23 cellular contexts compared by ENCODE assay signal in the genomic region with DNA sequence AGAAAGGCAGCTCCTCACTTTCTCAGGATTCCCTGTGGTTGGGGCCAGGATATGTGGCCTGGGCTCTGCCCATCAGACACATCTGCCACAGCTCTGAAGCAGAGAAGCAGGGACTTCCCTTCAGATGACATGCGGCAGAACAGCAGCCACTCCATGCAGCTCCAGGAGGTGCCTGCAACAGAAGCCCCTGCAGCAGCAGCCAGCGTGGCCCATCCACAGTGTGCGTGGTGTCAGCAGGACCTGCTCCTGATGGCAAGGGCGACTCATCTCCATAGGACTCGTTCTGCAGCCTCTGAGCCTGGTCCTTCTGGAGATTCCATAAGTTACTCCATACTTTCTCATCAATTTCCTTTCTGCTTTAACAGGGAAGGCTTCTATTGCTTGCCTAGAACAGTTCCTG.
DNase-seq lines count a peak whose midpoint lies in the region; ATAC-seq lines count a peak whose summit lies in the region.
"Had no signal": no experiment of that assay in that cellular context is flagged by ENCODE, and none has a peak within 500 bp of the region (broad histone marks: within the 10 kb centered on the region; RNA-seq: fewer than 3 reads in every experiment).

No MANE protein-coding gene starts in this region.

- H3K4me1 ChIP-seq in neuronal stem cell (ENCODE audit: control insufficient read depth in 2 of 2, insufficient read depth in 1 of 2, low read depth in 1 of 2, low read length in 2 of 2) (no peaks in the 10 kb centered on the region), trophoblast cell (ENCODE audit: control insufficient read depth in 1 of 2, insufficient read depth in 2 of 2, low read length in 2 of 2) (peaks cover 4% of the 10 kb centered on the region in 2 experiments)
- H3K4me1 ChIP-seq: A549 had no signal

- H3K23ac ChIP-seq in neuronal stem cell (ENCODE audit: low read depth, low read length, poor library complexity) (no peak overlapping the region), trophoblast cell (ENCODE audit: low read length) (no peak overlapping the region)

- DNase-seq in DMS 273 (lab: John Stamatoyannopoulos, UW; ENCODE audit: unreplicated experiment) (peak; percentile 22), DMS 273 treated with DMSO at 0.1 percent for 48 hours (lab: John Stamatoyannopoulos, UW) (no peak), islet precursor cell (peak; percentile 84), neuronal stem cell (ENCODE audit: low spot score) (no peak), trophoblast cell (no peak), NCI-H82 treated with DMSO at 0.1 percent for 48 hours (lab: John Stamatoyannopoulos, UW; ENCODE audit: unreplicated experiment) (no peak), SHP77 (lab: John Stamatoyannopoulos, UW) (no peak)
- DNase-seq: AML-193; Caco-2; Calu3; CD4-positive, alpha-beta T cell; CD8-positive, alpha-beta T cell; DMS53; DMS79; DND-41; EL; GDM1 had no signal

- no peak overlapping the region for H2BK12ac ChIP-seq in neuronal stem cell (ENCODE audit: low read length)
- peak overlapping the region; percentile 51 for H2BK12ac ChIP-seq in trophoblast cell (ENCODE audit: low read length)

- no peak overlapping the region for H2BK120ac ChIP-seq in neuronal stem cell (ENCODE audit: low read depth, low read length)
- no peak overlapping the region for H2BK120ac ChIP-seq in trophoblast cell (ENCODE audit: insufficient read depth, low read length, poor library complexity)

- H4K91ac ChIP-seq in neuronal stem cell (ENCODE audit: low read depth, low read length, poor library complexity) (no peak overlapping the region), trophoblast cell (ENCODE audit: low read depth, low read length) (no peak overlapping the region)

- no peaks in the 10 kb centered on the region for H3K36me3 ChIP-seq in neuronal stem cell (replicated peaks in 1 of 2; ENCODE audit: control insufficient read depth in 2 of 2, insufficient read depth in 2 of 2, low read length in 2 of 2)
- no peaks in the 10 kb centered on the region for H3K36me3 ChIP-seq in trophoblast cell (ENCODE audit: control insufficient read depth in 1 of 2, insufficient read depth in 2 of 2, low read length in 2 of 2)
- H3K36me3 ChIP-seq: BLaER1 treated with 17β-estradiol and CSF1 and Interleukin-3, amounts not matched to agents 10 nM and 100 nM had no signal

- no CpG with 5 or more reads among the region's 5 CpGs for WGBS in neuronal stem cell (ENCODE audit: extremely low coverage in 2 of 2, insufficient read length in 2 of 2, insufficient replicate concordance in 1 of 2), 2 donors
- no CpG with 5 or more reads among the region's 5 CpGs for WGBS in trophoblast cell (ENCODE audit: extremely low coverage, insufficient coverage, insufficient read length)

- no peak overlapping the region for H3K27ac ChIP-seq in neuronal stem cell (replicated peaks; ENCODE audit: low read length)
- no peak overlapping the region for H3K27ac ChIP-seq in trophoblast cell (ENCODE audit: low read depth, low read length)
- H3K27ac ChIP-seq: 22Rv1; A549; BLaER1 treated with 17β-estradiol and CSF1 and Interleukin-3, amounts not matched to agents 10 nM and 100 nM; C4-2B had no signal

- H4K12ac ChIP-seq in trophoblast cell (ENCODE audit: low read depth, low read length), result no peak overlapping the region

- H2AFZ ChIP-seq in neuronal stem cell (ENCODE audit: low read length) (no peak overlapping the region), trophoblast cell (ENCODE audit: insufficient read depth, low read length, poor library complexity) (no peak overlapping the region)

- ATAC-seq in HG02798 (IDR thresholded peaks at IDR 0.05; ENCODE audit: poor library complexity, unreplicated experiment), result no peak
- ATAC-seq: A549; CD8-positive, alpha-beta T cell; GM12878 had no signal

- H3K14ac ChIP-seq in neuronal stem cell (ENCODE audit: low read length) (no peak overlapping the region), trophoblast cell (ENCODE audit: low read length) (no peak overlapping the region)

- H3K9ac ChIP-seq in neuronal stem cell (ENCODE audit: low read depth, low read length, poor library complexity), result no peak overlapping the region
- no peak overlapping the region for H3K9ac ChIP-seq in trophoblast cell (ENCODE audit: low read length)
- H3K9ac ChIP-seq: BLaER1 treated with 17β-estradiol and CSF1 and Interleukin-3, amounts not matched to agents 10 nM and 100 nM had no signal

- H3K27me3 ChIP-seq in neuronal stem cell (ENCODE audit: control insufficient read depth in 3 of 3, insufficient read depth in 3 of 3, low read depth in 1 of 3, low read length in 3 of 3) (no peaks in the 10 kb centered on the region), trophoblast cell (ENCODE audit: insufficient read depth, low read length) (no peaks in the 10 kb centered on the region)
- H3K27me3 ChIP-seq: BLaER1 treated with 17β-estradiol and CSF1 and Interleukin-3, amounts not matched to agents 10 nM and 100 nM had no signal

- H2BK15ac ChIP-seq in neuronal stem cell (ENCODE audit: low read length), result no peak overlapping the region

- H3K4ac ChIP-seq in neuronal stem cell (ENCODE audit: low read length), result no peak overlapping the region
- H3K4ac ChIP-seq in trophoblast cell (ENCODE audit: low read depth, low read length), result no peak overlapping the region

- H3K18ac ChIP-seq in neuronal stem cell (ENCODE audit: low read length) (no peak overlapping the region), trophoblast cell (ENCODE audit: low read length) (peak overlapping the region; percentile 17)

- H3K4me2 ChIP-seq in neuronal stem cell (ENCODE audit: insufficient read depth, low read length, poor library complexity, severe bottlenecking) (no peak overlapping the region), trophoblast cell (ENCODE audit: low read length) (no peak overlapping the region)
- H3K4me2 ChIP-seq: A549; BLaER1 treated with 17β-estradiol and CSF1 and Interleukin-3, amounts not matched to agents 10 nM and 100 nM had no signal

- no peaks in the 10 kb centered on the region for H3K79me2 ChIP-seq in trophoblast cell (ENCODE audit: control insufficient read depth, insufficient read depth, low read length, poor library complexity)

- H3K9me3 ChIP-seq in neuronal stem cell (replicated peaks in 1 of 2; ENCODE audit: control insufficient read depth in 2 of 2, insufficient read depth in 1 of 2, low read depth in 1 of 2, low read length in 2 of 2), result no peaks in the 10 kb centered on the region
- no peaks in the 10 kb centered on the region for H3K9me3 ChIP-seq in trophoblast cell (ENCODE audit: insufficient read depth, low read depth, low read length)
- H3K9me3 ChIP-seq: A549 had no signal

- H2AK5ac ChIP-seq in neuronal stem cell (ENCODE audit: low read depth, low read length), result no peak overlapping the region
- H2AK5ac ChIP-seq in trophoblast cell (ENCODE audit: low read length), result no peak overlapping the region

- H4K8ac ChIP-seq in neuronal stem cell (ENCODE audit: low read depth, low read length) (peak overlapping the region; percentile 29), trophoblast cell (ENCODE audit: low read depth, low read length) (no peak overlapping the region)

- H3K4me3 ChIP-seq in neuronal stem cell (ENCODE audit: low read length in 2 of 2), result no peak overlapping the region
- no peak overlapping the region for H3K4me3 ChIP-seq in trophoblast cell (ENCODE audit: low read depth, low read length)
- H3K4me3 ChIP-seq: A549; BLaER1 treated with 17β-estradiol and CSF1 and Interleukin-3, amounts not matched to agents 10 nM and 100 nM; GM12878 had no signal

- no peak overlapping the region for H2BK5ac ChIP-seq in neuronal stem cell (ENCODE audit: low read length)
- no peak overlapping the region for H2BK5ac ChIP-seq in trophoblast cell (ENCODE audit: low read depth, low read length, poor library complexity)

- H3K79me1 ChIP-seq in neuronal stem cell (ENCODE audit: low read depth, low read length) (no peaks in the 10 kb centered on the region), trophoblast cell (ENCODE audit: low read length) (peaks cover 2% of the 10 kb centered on the region)

Comparison
In these comparisons a context has a peak if more than half of its experiments do, and no peak if none do; other contexts are left out.
1. DNase-seq: peak in DMS 273 (single experiment) and islet precursor cell (single experiment); none in DMS 273 treated with DMSO at 0.1 percent for 48 hours (single experiment), neuronal stem cell (single experiment), trophoblast cell (0 of 2), NCI-H82 treated with DMSO at 0.1 percent for 48 hours (single experiment) and SHP77 (0 of 2).